Comparison of ENCODE assay signal across 11 cellular contexts in the genomic region with DNA sequence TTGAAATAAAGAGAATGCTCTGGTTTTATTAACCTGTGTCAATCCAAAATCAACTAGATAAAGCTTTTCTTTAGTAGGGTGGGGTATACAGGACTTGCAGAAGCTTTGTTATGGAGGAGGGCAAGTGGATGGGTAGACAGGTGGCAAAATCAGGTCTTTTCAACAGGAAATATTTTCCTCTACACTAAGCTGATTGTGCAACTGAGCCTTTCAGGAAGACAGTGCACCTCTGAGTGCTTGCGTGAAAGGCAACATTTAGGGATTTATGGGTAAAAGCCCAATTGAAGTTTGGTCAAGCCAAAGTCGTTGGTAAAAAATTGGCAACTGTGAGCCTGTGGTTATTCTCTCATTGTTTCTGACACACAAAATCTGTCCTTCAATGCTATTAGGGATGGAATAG.
"Had no signal": no experiment of that assay in that cellular context is flagged by ENCODE, and none has a peak within 500 bp of the region (broad histone marks: within the 10 kb centered on the region; RNA-seq: fewer than 3 reads in every experiment).

No MANE protein-coding gene starts in this region.

- H3K4me1 ChIP-seq: HAP-1 had no signal

- H2AFZ ChIP-seq: GM23248, GM23338 had no signal

- H3K4me3 ChIP-seq: GM23248, GM23338, HAP-1 had no signal

- DNase-seq: GM23248, GOT3, H7, H9, HCEC 1CT, HFFc6 had no signal

- FAIRE-seq: H1, H54 had no signal

- H3K9me3 ChIP-seq: HAP-1 had no signal

- ATAC-seq: GM23338, HCT116 had no signal

- H3K9ac ChIP-seq: GM23248 had no signal

- H3K36me3 ChIP-seq: HAP-1 had no signal

- H3K4me3 Mint-ChIP-seq: GM23338, H9, HFFc6 had no signal

- H3K4me2 ChIP-seq: GM23338 had no signal

- H3K27ac Mint-ChIP-seq: GM23338, H9, HFFc6 had no signal

- H3K9me3 Mint-ChIP-seq: GM23338, H9, HFFc6 had no signal

- H3K27ac ChIP-seq: GM23248 had no signal
